ENCODE assay signal across 1 cellular context in genomic region chr15:44489464-44489863, GRCh38.
TF ChIP-seq lines count a peak whose summit lies in the region.

No MANE protein-coding gene starts in this region.

TF ChIP-seq in HEK293, 187 proteins besides CTCF, POLR2A, EP300 and RAD21 (continued from another document):
- TF ChIP-seq, protein P1, sequence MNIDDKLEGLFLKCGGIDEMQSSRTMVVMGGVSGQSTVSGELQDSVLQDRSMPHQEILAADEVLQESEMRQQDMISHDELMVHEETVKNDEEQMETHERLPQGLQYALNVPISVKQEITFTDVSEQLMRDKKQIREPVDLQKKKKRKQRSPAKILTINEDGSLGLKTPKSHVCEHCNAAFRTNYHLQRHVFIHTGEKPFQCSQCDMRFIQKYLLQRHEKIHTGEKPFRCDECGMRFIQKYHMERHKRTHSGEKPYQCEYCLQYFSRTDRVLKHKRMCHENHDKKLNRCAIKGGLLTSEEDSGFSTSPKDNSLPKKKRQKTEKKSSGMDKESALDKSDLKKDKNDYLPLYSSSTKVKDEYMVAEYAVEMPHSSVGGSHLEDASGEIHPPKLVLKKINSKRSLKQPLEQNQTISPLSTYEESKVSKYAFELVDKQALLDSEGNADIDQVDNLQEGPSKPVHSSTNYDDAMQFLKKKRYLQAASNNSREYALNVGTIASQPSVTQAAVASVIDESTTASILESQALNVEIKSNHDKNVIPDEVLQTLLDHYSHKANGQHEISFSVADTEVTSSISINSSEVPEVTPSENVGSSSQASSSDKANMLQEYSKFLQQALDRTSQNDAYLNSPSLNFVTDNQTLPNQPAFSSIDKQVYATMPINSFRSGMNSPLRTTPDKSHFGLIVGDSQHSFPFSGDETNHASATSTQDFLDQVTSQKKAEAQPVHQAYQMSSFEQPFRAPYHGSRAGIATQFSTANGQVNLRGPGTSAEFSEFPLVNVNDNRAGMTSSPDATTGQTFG (tag by site-specific recombination; IDR thresholded peaks at IDR 0.05; ENCODE audit: borderline replicate concordance) = no peak
- TF ChIP-seq ZNF629 (tag by site-specific recombination; IDR thresholded peaks at IDR 0.05) (peak; percentile 68; the same call in 1 of the 2 replicates), GLIS1 (tag by site-specific recombination; IDR thresholded peaks at IDR 0.05) (no peak), ZSCAN30 (tag by site-specific recombination; IDR thresholded peaks at IDR 0.05) (no peak), ZNF394 (tag by site-specific recombination; IDR thresholded peaks at IDR 0.05; ENCODE audit: borderline replicate concordance) (no peak), ZNF621 (tag by site-specific recombination; IDR thresholded peaks at IDR 0.05) (no peak), ZNF660 (tag by site-specific recombination; IDR thresholded peaks at IDR 0.05) (0 out of 2 replicates have a peak, but pooled peaks have one; percentile 14), RBAK (tag by site-specific recombination; IDR thresholded peaks at IDR 0.05) (no peak), ZSCAN4 (tag by site-specific recombination; IDR thresholded peaks at IDR 0.05) (no peak), ZNF747 (tag by site-specific recombination; IDR thresholded peaks at IDR 0.05) (no peak), HIC1 (tag by site-specific recombination; IDR thresholded peaks at IDR 0.05) (peak; percentile 43; the same call in 1 of the 2 replicates), SP7 (tag by site-specific recombination; IDR thresholded peaks at IDR 0.05) (peak; percentile 82), ZEB2 (tag by site-specific recombination; IDR thresholded peaks at IDR 0.05) (peak; percentile 58), ZNF184 (tag by site-specific recombination; IDR thresholded peaks at IDR 0.05) (peak; percentile 48; the same call in 1 of the 2 replicates)
- TF ChIP-seq, protein P2, sequence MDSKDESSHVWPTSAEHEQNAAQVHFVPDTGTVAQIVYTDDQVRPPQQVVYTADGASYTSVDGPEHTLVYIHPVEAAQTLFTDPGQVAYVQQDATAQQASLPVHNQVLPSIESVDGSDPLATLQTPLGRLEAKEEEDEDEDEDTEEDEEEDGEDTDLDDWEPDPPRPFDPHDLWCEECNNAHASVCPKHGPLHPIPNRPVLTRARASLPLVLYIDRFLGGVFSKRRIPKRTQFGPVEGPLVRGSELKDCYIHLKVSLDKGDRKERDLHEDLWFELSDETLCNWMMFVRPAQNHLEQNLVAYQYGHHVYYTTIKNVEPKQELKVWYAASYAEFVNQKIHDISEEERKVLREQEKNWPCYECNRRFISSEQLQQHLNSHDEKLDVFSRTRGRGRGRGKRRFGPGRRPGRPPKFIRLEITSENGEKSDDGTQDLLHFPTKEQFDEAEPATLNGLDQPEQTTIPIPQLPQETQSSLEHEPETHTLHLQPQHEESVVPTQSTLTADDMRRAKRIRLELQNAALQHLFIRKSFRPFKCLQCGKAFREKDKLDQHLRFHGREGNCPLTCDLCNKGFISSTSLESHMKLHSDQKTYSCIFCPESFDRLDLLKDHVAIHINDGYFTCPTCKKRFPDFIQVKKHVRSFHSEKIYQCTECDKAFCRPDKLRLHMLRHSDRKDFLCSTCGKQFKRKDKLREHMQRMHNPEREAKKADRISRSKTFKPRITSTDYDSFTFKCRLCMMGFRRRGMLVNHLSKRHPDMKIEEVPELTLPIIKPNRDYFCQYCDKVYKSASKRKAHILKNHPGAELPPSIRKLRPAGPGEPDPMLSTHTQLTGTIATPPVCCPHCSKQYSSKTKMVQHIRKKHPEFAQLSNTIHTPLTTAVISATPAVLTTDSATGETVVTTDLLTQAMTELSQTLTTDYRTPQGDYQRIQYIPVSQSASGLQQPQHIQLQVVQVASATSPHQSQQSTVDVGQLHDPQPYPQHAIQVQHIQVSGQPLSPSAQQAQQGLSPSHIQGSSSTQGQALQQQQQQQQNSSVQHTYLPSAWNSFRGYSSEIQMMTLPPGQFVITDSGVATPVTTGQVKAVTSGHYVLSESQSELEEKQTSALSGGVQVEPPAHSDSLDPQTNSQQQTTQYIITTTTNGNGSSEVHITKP (tag by site-specific recombination; IDR thresholded peaks at IDR 0.05) = peak; percentile 59
